18 cellular contexts compared by ENCODE assay signal in the genomic region with DNA sequence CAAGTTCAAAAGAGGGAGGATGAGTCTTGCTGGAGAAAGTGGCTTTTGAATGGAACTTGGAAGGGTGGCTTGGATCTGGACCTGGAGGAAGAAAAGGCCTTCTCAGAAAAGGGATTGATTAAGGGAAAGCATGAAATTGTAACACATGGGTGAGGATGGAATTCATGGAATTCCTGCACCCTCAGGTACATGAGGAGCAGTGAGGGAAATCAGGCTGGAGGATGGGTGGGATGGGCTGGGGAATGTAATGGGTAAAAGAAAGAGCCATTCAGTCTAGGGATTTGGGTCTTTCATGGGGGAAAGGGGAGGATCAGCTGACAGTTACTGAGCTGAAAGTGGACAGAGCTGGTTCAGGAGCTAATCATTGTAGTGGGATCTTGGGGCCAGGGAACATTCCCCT.
"Had no signal": no experiment of that assay in that cellular context is flagged by ENCODE, and none has a peak within 500 bp of the region (broad histone marks: within the 10 kb centered on the region; RNA-seq: fewer than 3 reads in every experiment).

No MANE protein-coding gene starts in this region.

- H3K36me3 ChIP-seq: lower lobe of right lung, stomach had no signal

- H3K4me1 Mint-ChIP-seq: immature natural killer cell, natural killer cell had no signal

- H3K4me3 ChIP-seq: lower lobe of right lung, stomach, testis had no signal

- H3K4me3 Mint-ChIP-seq: dendritic cell treated with granulocyte-macrophage colony-stimulating factor and Interleukin-4, amounts not matched to agents 40 ng/mL and 50 ng/mL, for 4 days; immature natural killer cell; natural killer cell had no signal

- H3K9me3 ChIP-seq: lower lobe of right lung, stomach, testis had no signal

- H3K36me3 Mint-ChIP-seq: immature natural killer cell, natural killer cell had no signal

- H3K27ac ChIP-seq: foreskin keratinocyte, lower lobe of right lung had no signal

- ATAC-seq: activated CD4-positive, CD25-positive, alpha-beta regulatory T cell treated with anti-CD3 and anti-CD28 coated beads, Interleukin-2, amount 50 U/mL, for 24 hours; foreskin keratinocyte; left cardiac atrium; lower lobe of right lung; natural killer cell had no signal

- H3K9me3 Mint-ChIP-seq: dendritic cell treated with granulocyte-macrophage colony-stimulating factor and Interleukin-4, amounts not matched to agents 40 ng/mL and 50 ng/mL, for 4 days; immature natural killer cell; natural killer cell had no signal

- DNase-seq: activated CD4-positive, alpha-beta T cell treated with anti-CD3 and anti-CD28 coated beads, Interleukin-2, amount 50 U/mL, for 1 hour; activated CD8-positive, alpha-beta memory T cell treated with anti-CD3 and anti-CD28 coated beads for 24 hours; activated naive CD4-positive, alpha-beta T cell treated with Interleukin-2 at 50 U/mL for 16 hours; anterior cingulate cortex; cerebellar nuclear complex; effector memory CD4-positive, alpha-beta T cell; foreskin keratinocyte; glutamatergic neuron; immature natural killer cell; left cardiac atrium; lower lobe of right lung; natural killer cell; stimulated activated CD4-positive, alpha-beta T cell treated with anti-CD3 and anti-CD28 coated beads, Interleukin-1b, Interleukin-23, amount 100 ng/mL, for 48 hours; stomach; testis had no signal

- H3K27me3 ChIP-seq: foreskin keratinocyte, stomach, testis had no signal

- H3K27ac Mint-ChIP-seq: dendritic cell treated with granulocyte-macrophage colony-stimulating factor and Interleukin-4, amounts not matched to agents 40 ng/mL and 50 ng/mL, for 4 days; immature natural killer cell; progenitor cell of endocrine pancreas had no signal
